In genomic region chr5:160287378-160288051, GRCh38 we compare ENCODE assay signal across 9 cellular contexts. TPM values are rescaled to one million over a fixed set of nuclear protein-coding genes. Genes with fewer than 3 reads are reported as not detected.
DNase-seq lines count a peak whose midpoint lies in the region; ATAC-seq, FAIRE-seq and TF ChIP-seq lines count a peak whose summit lies in the region.
"Had no signal": no experiment of that assay in that cellular context is flagged by ENCODE, and none has a peak within 500 bp of the region (broad histone marks: within the 10 kb centered on the region; RNA-seq: fewer than 3 reads in every experiment).

No MANE protein-coding gene starts in this region.

- no peak overlapping the region for H3K4me3 Mint-ChIP-seq in T-helper 2 cell treated with Interferon-gamma antibody and Interleukin-4, amounts not matched to agents 5 μg/mL and 100 μg/mL, for 36 hours
- no peak overlapping the region for H3K4me3 Mint-ChIP-seq in natural killer cell

- H3K36me3 ChIP-seq in mucosa of rectum (ENCODE audit: control insufficient read depth in 2 of 2, insufficient read depth in 2 of 2, low read length in 2 of 2), result no peaks in the 10 kb centered on the region

- H3K27me3 ChIP-seq in mucosa of rectum (ENCODE audit: control insufficient read depth in 2 of 2, insufficient read depth in 2 of 2, low read length in 2 of 2), result no peaks in the 10 kb centered on the region

- no peak for TF ChIP-seq CTCF in GM13976 (IDR thresholded peaks at IDR 0.05; ENCODE audit: borderline replicate concordance, control extremely low read depth, extremely low read depth, insufficient read depth, missing control alignments)
- TF ChIP-seq CTCF in natural killer cell (IDR thresholded peaks at IDR 0.05), result no peak

- H3K9ac ChIP-seq in mucosa of rectum (ENCODE audit: low read depth in 1 of 2, low read length in 2 of 2), result peak overlapping the region in 1 of 2 donors; percentile 13

- H3K27me3 Mint-ChIP-seq in T-helper 2 cell treated with Interferon-gamma antibody and Interleukin-4, amounts not matched to agents 5 μg/mL and 100 μg/mL, for 36 hours (ENCODE audit: low read depth), result no peaks in the 10 kb centered on the region
- no peaks in the 10 kb centered on the region for H3K27me3 Mint-ChIP-seq in natural killer cell (ENCODE audit: low read depth in 2 of 2)

- intact Hi-C loops in natural killer cell (cut with micrococcal nuclease), result no loop called here

- no peaks in the 10 kb centered on the region for H3K4me1 Mint-ChIP-seq in T-helper 2 cell treated with Interferon-gamma antibody and Interleukin-4, amounts not matched to agents 5 μg/mL and 100 μg/mL, for 36 hours (ENCODE audit: low read depth)
- H3K4me1 Mint-ChIP-seq in natural killer cell, result peaks cover 45 to 51% of the 10 kb centered on the region in 2 donors

- ATAC-seq in esophagus mucosa (peak; percentile 36), natural killer cell (no peak)

- no peak for FAIRE-seq in GM12892 (lab: Jason Lieb, UNC)

- no peaks in the 10 kb centered on the region for H3K9me3 ChIP-seq in mucosa of rectum (ENCODE audit: control insufficient read depth in 2 of 2, low read length in 2 of 2)

- no peaks in the 10 kb centered on the region for H3K36me3 Mint-ChIP-seq in T-helper 2 cell treated with Interferon-gamma antibody and Interleukin-4, amounts not matched to agents 5 μg/mL and 100 μg/mL, for 36 hours (ENCODE audit: low read depth)
- H3K36me3 Mint-ChIP-seq in natural killer cell, result no peaks in the 10 kb centered on the region

- DNase-seq in COLO829 (ENCODE audit: low spot score) (peak; percentile 2), NCI-H69 (lab: John Stamatoyannopoulos, UW) (peak; percentile 95), GM13976 (ENCODE audit: low spot score) (no peak), natural killer cell (no peak), GM12892 (ENCODE audit: insufficient read length) (no peak)
- DNase-seq in T-helper 2 cell treated with Interferon-gamma antibody and Interleukin-4, amounts not matched to agents 5 μg/mL and 100 μg/mL, for 36 hours (ENCODE audit: low spot score), result no peak

- H3K4me1 ChIP-seq in mucosa of rectum (ENCODE audit: control insufficient read depth in 2 of 2, insufficient read depth in 2 of 2, low read length in 2 of 2), result peaks cover 15 to 26% of the 10 kb centered on the region in 2 donors

- in situ Hi-C loops in GM13976 (cut with MboI; ENCODE audit: low sequenced_read_pairs, unreplicated experiment), result no loop called here

- peak overlapping the region; percentile 52 to 58 for H3K27ac ChIP-seq in mucosa of rectum (ENCODE audit: low read depth in 2 of 2, low read length in 2 of 2)

- no peak overlapping the region for H3K4me3 ChIP-seq in mucosa of rectum (ENCODE audit: low read length in 2 of 2)

- no peak overlapping the region for H3K27ac Mint-ChIP-seq in T-helper 2 cell treated with Interferon-gamma antibody and Interleukin-4, amounts not matched to agents 5 μg/mL and 100 μg/mL, for 36 hours
- peak overlapping the region in 1 of 2 donors; percentile 39 for H3K27ac Mint-ChIP-seq in natural killer cell

- no peaks in the 10 kb centered on the region for H3K9me3 Mint-ChIP-seq in T-helper 2 cell treated with Interferon-gamma antibody and Interleukin-4, amounts not matched to agents 5 μg/mL and 100 μg/mL, for 36 hours
- no peaks in the 10 kb centered on the region for H3K9me3 Mint-ChIP-seq in natural killer cell

- TF ChIP-seq POLR2A in GM12892 (IDR thresholded peaks at IDR 0.05; ENCODE audit: low read depth, low read length), result no peak

RNA-seq across cellular contexts. Expression of gene CCNJL, which starts 24.8 kb away (rescaled TPM):
- total RNA-seq in esophagus mucosa (2.6 TPM), natural killer cell (10 to 100 TPM; 19.9 to 32.1 (median 20.7) TPM)
- polyA plus RNA-seq in GM12892 (2012; ENCODE audit: missing spikeins), result not detected

RNA-seq across cellular contexts. Expression of gene FABP6, which starts 58.2 kb away (rescaled TPM):
- total RNA-seq in esophagus mucosa, result 3.1 TPM
- total RNA-seq in natural killer cell, result not detected
- 5.4 TPM for polyA plus RNA-seq in GM12892 (2012; ENCODE audit: missing spikeins)
- polyA plus RNA-seq: BJ had no signal

Comparison
In these comparisons a context has a peak if more than half of its experiments do, and no peak if none do; other contexts are left out.
1. DNase-seq: peak in COLO829 (single experiment) and NCI-H69 (single experiment); none in GM13976 (single experiment), T-helper 2 cell treated with Interferon-gamma antibody and Interleukin-4, amounts not matched to agents 5 μg/mL and 100 μg/mL, for 36 hours (single experiment), natural killer cell (single experiment) and GM12892 (single experiment).